ENCODE assay signal across 16 cellular contexts in the genomic region with DNA sequence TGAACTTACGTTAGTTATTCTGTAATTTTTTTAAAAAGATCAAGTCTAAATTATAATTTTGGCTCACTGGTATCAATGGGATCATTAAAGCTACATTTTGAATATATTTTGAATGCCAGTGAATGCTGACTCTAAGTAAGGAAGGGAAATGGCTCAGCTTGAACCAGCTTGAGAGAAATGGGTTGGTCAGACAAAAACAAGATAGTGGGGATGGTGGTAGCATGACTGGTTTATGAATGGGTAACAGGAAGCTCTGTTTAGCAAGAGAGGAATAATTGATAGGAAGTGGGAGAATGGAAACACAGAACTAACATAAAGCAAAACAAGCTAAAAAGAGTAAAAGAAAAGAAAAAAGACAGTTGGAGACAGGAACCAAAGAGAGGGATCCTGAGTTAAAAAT.
"Had no signal": no experiment of that assay in that cellular context is flagged by ENCODE, and none has a peak within 500 bp of the region (broad histone marks: within the 10 kb centered on the region; RNA-seq: fewer than 3 reads in every experiment).

No MANE protein-coding gene starts in this region.

- H3K4me1 Mint-ChIP-seq: activated naive CD8-positive, alpha-beta T cell treated with anti-CD3 and anti-CD28 coated beads for 36 hours had no signal

- H2AFZ ChIP-seq: hepatocyte had no signal

- ATAC-seq: activated T-cell treated with anti-CD3 and anti-CD28 coated beads, Interleukin-2, amount 50 U/mL, for 4 hours; lower lobe of right lung had no signal

- H3K4me3 ChIP-seq: cardiac muscle cell, colonic mucosa, hepatocyte, lower lobe of right lung, skin epidermis, thyroid gland had no signal

- H3K9me3 Mint-ChIP-seq: activated naive CD8-positive, alpha-beta T cell treated with anti-CD3 and anti-CD28 coated beads for 36 hours; activated T-cell treated with anti-CD3 and anti-CD28 coated beads, Interleukin-2, amount 50 U/mL, for 4 hours had no signal

- H3K36me3 ChIP-seq: colonic mucosa, lower lobe of right lung, neutrophil, thyroid gland had no signal

- H3K27me3 ChIP-seq: cardiac muscle cell, colonic mucosa, hepatocyte, neutrophil, thyroid gland had no signal

- H3K9me3 ChIP-seq: colonic mucosa, lower lobe of right lung, neutrophil, thyroid gland had no signal

- H3K27me3 Mint-ChIP-seq: activated naive CD8-positive, alpha-beta T cell treated with anti-CD3 and anti-CD28 coated beads for 36 hours had no signal

- H3K27ac Mint-ChIP-seq: activated naive CD8-positive, alpha-beta T cell treated with anti-CD3 and anti-CD28 coated beads for 36 hours had no signal

- H3K4me3 Mint-ChIP-seq: activated naive CD8-positive, alpha-beta T cell treated with anti-CD3 and anti-CD28 coated beads for 36 hours; activated T-cell treated with anti-CD3 and anti-CD28 coated beads, Interleukin-2, amount 50 U/mL, for 4 hours had no signal

- DNase-seq: activated CD4-positive, alpha-beta T cell treated with anti-CD3 and anti-CD28 coated beads, Interleukin-2, amount 50 U/mL, for 48 hours; activated effector memory CD4-positive, alpha-beta T cell treated with anti-CD3 and anti-CD28 coated beads, Interleukin-2, amount 50 U/mL, for 16 hours; activated naive CD8-positive, alpha-beta T cell treated with anti-CD3 and anti-CD28 coated beads for 36 hours; activated T-cell treated with anti-CD3 and anti-CD28 coated beads, Interleukin-2, amount 50 U/mL, for 4 hours; colonic mucosa; effector CD8-positive, alpha-beta T cell; lower lobe of right lung; midbrain; posterior cingulate gyrus; T-helper 2 cell had no signal

- H3K27ac ChIP-seq: colonic mucosa, epithelial cell of prostate, lower lobe of right lung, neutrophil, skin epidermis, thyroid gland had no signal

- H3K79me2 ChIP-seq: hepatocyte had no signal

- H3K4me1 ChIP-seq: colonic mucosa, lower lobe of right lung had no signal
